In the genomic region with DNA sequence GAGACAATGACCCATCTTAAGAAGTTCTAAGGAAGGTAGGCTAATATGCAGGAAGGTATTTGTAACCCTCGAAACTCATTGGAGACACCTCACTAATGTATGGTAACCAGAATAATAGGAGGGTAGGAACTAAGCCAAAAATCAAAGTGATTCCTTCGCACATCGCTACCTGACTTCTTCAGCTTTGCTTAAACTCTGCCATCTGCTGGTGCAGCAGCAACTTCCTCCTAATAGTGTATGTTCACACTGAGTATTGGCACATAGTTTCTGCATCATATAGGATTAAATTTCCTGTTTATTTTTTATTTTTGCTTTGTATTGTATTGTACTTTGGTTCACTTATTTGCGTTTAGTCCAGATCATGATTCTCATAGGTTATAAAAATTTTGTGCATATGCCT, we compare ENCODE assay signal across 8 cellular contexts.
DNase-seq lines count a peak whose midpoint lies in the region; ATAC-seq, FAIRE-seq and TF ChIP-seq lines count a peak whose summit lies in the region.

No MANE protein-coding gene starts in this region.

- H3K9me3 Mint-ChIP-seq in GM23338, result no peaks in the 10 kb centered on the region

- intact Hi-C loops in pancreas (cut with DNase I), result loop anchor here in 1 of 3 donors (10.0 kb wide), 1 partner anchor 120 kb away; no protein-coding TSS in a partner anchor

- no peaks in the 10 kb centered on the region for H3K9me3 ChIP-seq in pancreas

- no peak overlapping the region for H3K4me3 Mint-ChIP-seq in GM23338

- H3K36me3 ChIP-seq in GM23338 (ENCODE audit: insufficient read depth), result no peaks in the 10 kb centered on the region
- H3K36me3 ChIP-seq in bronchial epithelial cell (ENCODE audit: control insufficient read depth, insufficient read depth, low read length), result no peaks in the 10 kb centered on the region
- no peaks in the 10 kb centered on the region for H3K36me3 ChIP-seq in pancreas

- H3K79me2 ChIP-seq in GM23338 (replicated peaks; ENCODE audit: insufficient read depth), result no peaks in the 10 kb centered on the region

- no peak overlapping the region for H2AFZ ChIP-seq in GM23338

- peak; percentile 65 for DNase-seq in GM23338 (ENCODE audit: low spot score)
- peak; percentile 62 for DNase-seq in NCI-H2171 treated with DMSO at 0.1 percent for 48 hours (lab: John Stamatoyannopoulos, UW)
- peak; percentile 10 for DNase-seq in bronchial epithelial cell (ENCODE audit: low read depth)
- no peak for DNase-seq in pancreas
- no peak for DNase-seq in activated CD4-positive, alpha-beta T cell treated with anti-CD3 and anti-CD28 coated beads for 4 hours
- no peak for DNase-seq in stimulated activated CD4-positive, alpha-beta T cell treated with anti-CD3 and anti-CD28 coated beads, Interleukin-12 subunit alpha, Interleukin-12 subunit beta, amount 100 ng/mL, for 4 hours

- H3K4me2 ChIP-seq in GM23338, result no peak overlapping the region

- WGBS in pancreas, 2 donors, result 16 to 20% methylated on average over 4 of the region's 4 CpGs

- H3K4me3 ChIP-seq in GM23338 (no peak overlapping the region), bronchial epithelial cell (ENCODE audit: low read depth, low read length) (no peak overlapping the region), pancreas (no peak overlapping the region)

- no peaks in the 10 kb centered on the region for H3F3A ChIP-seq in GM23338 (replicated peaks; ENCODE audit: low read depth)

- no peak overlapping the region for H3K27ac Mint-ChIP-seq in GM23338

- FAIRE-seq in bronchial epithelial cell (lab: Jason Lieb, UNC) (no peak), pancreas (lab: Jason Lieb, UNC) (no peak)

- no peaks in the 10 kb centered on the region for H3K9me2 ChIP-seq in GM23338 (ENCODE audit: insufficient read depth)

- H3K27ac ChIP-seq in GM23338 (ENCODE audit: low read depth) (no peak overlapping the region), pancreas (no peak overlapping the region)

- TF ChIP-seq CTCF in GM23338 (conservative IDR thresholded peaks at IDR 0.05; ENCODE audit: low read depth in 2 of 2) (peak; percentile 67 to 84), bronchial epithelial cell (IDR thresholded peaks at IDR 0.05; ENCODE audit: insufficient read depth, low read length, severe bottlenecking) (no peak), pancreas (IDR thresholded peaks at IDR 0.05) (peak in 1 of 4 donors; percentile 6)

- ATAC-seq in GM23338 (peak; percentile 88), pancreas (peak; percentile 45 to 73 (median 50)), GM19324 (IDR thresholded peaks at IDR 0.05; ENCODE audit: low FRiP score, unreplicated experiment) (no peak), HG02642 (IDR thresholded peaks at IDR 0.05; ENCODE audit: poor library complexity, unreplicated experiment) (no peak)

- H3K4me1 Mint-ChIP-seq in GM23338, result peaks cover 7% of the 10 kb centered on the region; the same call in 1 of the 3 replicates

- H3K4me1 ChIP-seq in GM23338 (ENCODE audit: insufficient read depth) (0 out of 2 replicates have a peak, but pooled peaks cover 4% of the 10 kb centered on the region), pancreas (no peaks in the 10 kb centered on the region)

- H3K36me3 Mint-ChIP-seq in GM23338 (ENCODE audit: low read depth), result no peaks in the 10 kb centered on the region

- no peaks in the 10 kb centered on the region for H4K20me1 ChIP-seq in GM23338 (replicated peaks; ENCODE audit: insufficient read depth)

- H3K27me3 ChIP-seq in GM23338 (ENCODE audit: insufficient read depth) (no peaks in the 10 kb centered on the region), bronchial epithelial cell (ENCODE audit: control insufficient read depth, insufficient read depth, low read length) (no peaks in the 10 kb centered on the region), pancreas (no peaks in the 10 kb centered on the region)

- H3K27me3 Mint-ChIP-seq in GM23338 (ENCODE audit: insufficient read depth, low read depth, poor library complexity), result no peaks in the 10 kb centered on the region

TF ChIP-seq in GM23338, 12 proteins besides CTCF, POLR2A, EP300 and RAD21 (continues in another document):
- TF ChIP-seq STAT1 (IDR thresholded peaks at IDR 0.05; ENCODE audit: unreplicated experiment), result no peak
- TF ChIP-seq ZNF114 (CRISPR knock-in tag; IDR thresholded peaks at IDR 0.05), result no peak
- no peak for TF ChIP-seq NANOG (IDR thresholded peaks at IDR 0.05; ENCODE audit: borderline replicate concordance)
- TF ChIP-seq EZH2phosphoT487 (IDR thresholded peaks at IDR 0.05; ENCODE audit: unreplicated experiment), result no peak
- TF ChIP-seq, protein P1, sequence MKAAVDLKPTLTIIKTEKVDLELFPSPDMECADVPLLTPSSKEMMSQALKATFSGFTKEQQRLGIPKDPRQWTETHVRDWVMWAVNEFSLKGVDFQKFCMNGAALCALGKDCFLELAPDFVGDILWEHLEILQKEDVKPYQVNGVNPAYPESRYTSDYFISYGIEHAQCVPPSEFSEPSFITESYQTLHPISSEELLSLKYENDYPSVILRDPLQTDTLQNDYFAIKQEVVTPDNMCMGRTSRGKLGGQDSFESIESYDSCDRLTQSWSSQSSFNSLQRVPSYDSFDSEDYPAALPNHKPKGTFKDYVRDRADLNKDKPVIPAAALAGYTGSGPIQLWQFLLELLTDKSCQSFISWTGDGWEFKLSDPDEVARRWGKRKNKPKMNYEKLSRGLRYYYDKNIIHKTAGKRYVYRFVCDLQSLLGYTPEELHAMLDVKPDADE (IDR thresholded peaks at IDR 0.05), result no peak
- no peak for TF ChIP-seq EZH2 (IDR thresholded peaks at IDR 0.05; ENCODE audit: low read depth, unreplicated experiment)
- TF ChIP-seq ZNF462 (CRISPR knock-in tag; IDR thresholded peaks at IDR 0.05), result no peak
- TF ChIP-seq ZNF331 (CRISPR knock-in tag; IDR thresholded peaks at IDR 0.05; ENCODE audit: low read depth), result no peak

Comparison
In these comparisons a context has a peak if more than half of its experiments do, and no peak if none do; other contexts are left out.
1. ATAC-seq: peak in GM23338 (single experiment) and pancreas (4 of 4); none in GM19324 (single experiment) and HG02642 (single experiment).
2. DNase-seq: peak in GM23338 (single experiment), NCI-H2171 treated with DMSO at 0.1 percent for 48 hours (single experiment) and bronchial epithelial cell (single experiment); none in pancreas (0 of 6), activated CD4-positive, alpha-beta T cell treated with anti-CD3 and anti-CD28 coated beads for 4 hours (0 of 2) and stimulated activated CD4-positive, alpha-beta T cell treated with anti-CD3 and anti-CD28 coated beads, Interleukin-12 subunit alpha, Interleukin-12 subunit beta, amount 100 ng/mL, for 4 hours (single experiment).